20 cellular contexts compared by ENCODE assay signal in the genomic region with DNA sequence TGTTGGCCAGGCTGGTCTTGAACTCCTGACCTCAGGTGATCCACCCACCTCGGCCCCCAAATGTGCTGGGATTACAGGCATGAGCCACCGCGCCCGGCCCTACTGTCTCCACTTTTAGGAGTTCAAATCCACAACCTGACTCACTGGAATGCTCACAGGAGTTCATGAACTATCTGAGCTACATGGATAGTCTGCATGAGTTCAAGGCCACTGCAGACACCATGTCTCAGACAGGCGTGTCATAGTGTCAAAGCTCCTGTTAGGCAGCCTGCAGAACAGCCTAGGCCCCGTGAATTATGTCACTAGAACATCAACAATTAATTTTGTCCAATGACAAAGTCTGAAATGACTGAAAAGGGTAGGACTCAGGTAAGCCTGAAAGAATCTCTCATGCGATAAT.
"Had no signal": no experiment of that assay in that cellular context is flagged by ENCODE, and none has a peak within 500 bp of the region (broad histone marks: within the 10 kb centered on the region; RNA-seq: fewer than 3 reads in every experiment).

No MANE protein-coding gene starts in this region.

- FAIRE-seq: endothelial cell of umbilical vein, frontal cortex, pancreas had no signal

- H3K27ac ChIP-seq: cardiac muscle cell, colonic mucosa, pancreas, testis, tibial nerve had no signal

- H3K36me3 ChIP-seq: cardiac muscle cell, colonic mucosa, pancreas, tibial nerve had no signal

- H3K4me3 ChIP-seq: cardiac muscle cell, colonic mucosa, pancreas, testis, tibial nerve had no signal

- DNase-seq: colonic mucosa; dermis blood vessel endothelial cell; effector CD4-positive, alpha-beta T cell; islet precursor cell; mesendoderm; naive B cell; occipital lobe; pancreas; stimulated activated CD4-positive, alpha-beta T cell treated with anti-CD3 and anti-CD28 coated beads, Interleukin-2, amount 100 ng/mL, for 24 hours; stimulated activated CD4-positive, alpha-beta T cell treated with anti-CD3 and anti-CD28 coated beads, Interleukin-4, amount 100 ng/mL, for 4 hours; stimulated activated naive B cell treated with anti-CD40 and anti-IgM and Interleukin-4, amounts not matched to agents 10 μg/mL and 1 μg/mL and 100 μg/mL, for 72 hours; stimulated activated naive CD8-positive, alpha-beta T cell treated with anti-CD3 and anti-CD28 coated beads, Interleukin-15, amount 100 ng/mL, for 72 hours; testis had no signal

- H3K4me3 Mint-ChIP-seq: stimulated activated naive B cell treated with anti-CD40 and anti-IgM and Interleukin-4, amounts not matched to agents 10 μg/mL and 1 μg/mL and 100 μg/mL, for 72 hours; stimulated activated naive CD8-positive, alpha-beta T cell treated with anti-CD3 and anti-CD28 coated beads, Interleukin-15, amount 100 ng/mL, for 72 hours had no signal

- H3K36me3 Mint-ChIP-seq: naive B cell; stimulated activated naive B cell treated with anti-CD40 and anti-IgM and Interleukin-4, amounts not matched to agents 10 μg/mL and 1 μg/mL and 100 μg/mL, for 72 hours had no signal

- H3K9me3 ChIP-seq: colonic mucosa, pancreas, testis, tibial nerve had no signal

- H3K27ac Mint-ChIP-seq: endodermal cell; naive B cell; progenitor cell of endocrine pancreas; stimulated activated naive B cell treated with anti-CD40 and anti-IgM and Interleukin-4, amounts not matched to agents 10 μg/mL and 1 μg/mL and 100 μg/mL, for 72 hours; stimulated activated naive CD8-positive, alpha-beta T cell treated with anti-CD3 and anti-CD28 coated beads, Interleukin-15, amount 100 ng/mL, for 72 hours had no signal

- ATAC-seq: pancreas; sciatic nerve; stimulated activated naive B cell treated with anti-CD40 and anti-IgM and Interleukin-4, amounts not matched to agents 10 μg/mL and 1 μg/mL and 100 μg/mL, for 72 hours; stimulated activated naive CD8-positive, alpha-beta T cell treated with anti-CD3 and anti-CD28 coated beads, Interleukin-15, amount 100 ng/mL, for 72 hours had no signal

- H3K27me3 ChIP-seq: testis had no signal

- H3K9me3 Mint-ChIP-seq: endodermal cell; naive B cell; stimulated activated naive CD8-positive, alpha-beta T cell treated with anti-CD3 and anti-CD28 coated beads, Interleukin-15, amount 100 ng/mL, for 72 hours had no signal
